11 cellular contexts compared by ENCODE assay signal in the genomic region with DNA sequence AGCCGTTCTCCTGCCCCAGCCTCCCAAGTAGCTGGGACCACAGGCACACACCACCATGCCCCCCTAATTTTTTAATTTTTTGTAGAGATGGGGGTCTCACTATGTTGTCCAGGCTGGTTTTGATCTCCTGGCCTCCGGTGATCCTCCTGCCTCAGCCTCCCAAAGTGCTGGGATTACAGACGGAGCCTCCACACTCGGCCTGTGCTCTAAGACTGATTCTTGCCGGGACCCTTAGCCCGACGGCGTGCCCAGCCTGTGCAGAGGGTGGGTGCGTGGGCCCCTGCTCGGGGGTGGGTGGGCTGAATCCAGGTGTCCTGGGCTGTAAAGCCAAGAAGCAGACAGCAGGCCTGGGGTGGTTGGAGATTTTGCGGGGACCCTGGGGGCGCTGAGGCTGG.
DNase-seq lines count a peak whose midpoint lies in the region; ATAC-seq and TF ChIP-seq lines count a peak whose summit lies in the region.
"Had no signal": no experiment of that assay in that cellular context is flagged by ENCODE, and none has a peak within 500 bp of the region (broad histone marks: within the 10 kb centered on the region; RNA-seq: fewer than 3 reads in every experiment).

No MANE protein-coding gene starts in this region.

- H3K27ac ChIP-seq in PC-3 (ENCODE audit: low read length): peak overlapping the region; percentile 86
- peak overlapping the region; percentile 99 to 100 (median 100) for H3K27ac ChIP-seq in thyroid gland

- TF ChIP-seq CTCF in PC-3 (conservative IDR thresholded peaks at IDR 0.05; ENCODE audit: low read depth, low read length): no peak
- TF ChIP-seq CTCF in mesothelial cell of epicardium (IDR thresholded peaks at IDR 0.05; ENCODE audit: unreplicated experiment): no peak
- TF ChIP-seq CTCF in thyroid gland (IDR thresholded peaks at IDR 0.05): no peak

- H3K4me1 ChIP-seq in PC-3 (ENCODE audit: insufficient read depth, low read length) (peaks cover 47% of the 10 kb centered on the region), thyroid gland (peaks cover 46 to 51% of the 10 kb centered on the region in 2 donors)

- no peaks in the 10 kb centered on the region for H3K9me3 Mint-ChIP-seq in dendritic cell treated with granulocyte-macrophage colony-stimulating factor and Interleukin-4, amounts not matched to agents 40 ng/mL and 50 ng/mL, for 4 days
- no peaks in the 10 kb centered on the region for H3K9me3 Mint-ChIP-seq in mesothelial cell of epicardium
- H3K9me3 Mint-ChIP-seq: IgD-negative memory B cell had no signal

- intact Hi-C loops in PC-3 (cut with micrococcal nuclease) (loop anchor here (2.0 kb wide), 1 partner anchor 45 kb away; no protein-coding TSS in a partner anchor), thyroid gland (cut with DNase I) (loop anchor here (5.0 to 10.0 kb wide), 2 partner anchors 63 to 75 kb away; partner anchors contain the start of gene GADD45B)
- intact Hi-C loops in dendritic cell treated with granulocyte-macrophage colony-stimulating factor and Interleukin-4, amounts not matched to agents 40 ng/mL and 50 ng/mL, for 4 days (cut with micrococcal nuclease): no loop called here

- 83 to 85% methylated on average over 6 to 10 of the region's 12 CpGs for WGBS in thyroid gland, 2 donors

- peaks cover 10% of the 10 kb centered on the region for H3K27me3 Mint-ChIP-seq in dendritic cell treated with granulocyte-macrophage colony-stimulating factor and Interleukin-4, amounts not matched to agents 40 ng/mL and 50 ng/mL, for 4 days
- no peaks in the 10 kb centered on the region for H3K27me3 Mint-ChIP-seq in mesothelial cell of epicardium (ENCODE audit: low read depth)
- H3K27me3 Mint-ChIP-seq: IgD-negative memory B cell, naive B cell had no signal

- BruUV-seq in PC-3 (replicated peaks; lab: Mats Ljungman, UMichigan): TSS peak; percentile 96

- no peak for TF ChIP-seq POLR2A in thyroid gland (IDR thresholded peaks at IDR 0.05)

- H3K4me2 ChIP-seq in PC-3 (ENCODE audit: low read length): peak overlapping the region; percentile 73

- no peaks in the 10 kb centered on the region for H4K20me1 ChIP-seq in PC-3 (ENCODE audit: low read length)

- H3K27ac Mint-ChIP-seq in dendritic cell treated with granulocyte-macrophage colony-stimulating factor and Interleukin-4, amounts not matched to agents 40 ng/mL and 50 ng/mL, for 4 days: peak overlapping the region; percentile 66
- peak overlapping the region; percentile 99 for H3K27ac Mint-ChIP-seq in mesothelial cell of epicardium
- H3K27ac Mint-ChIP-seq: IgD-negative memory B cell had no signal

- H2AFZ ChIP-seq in PC-3 (ENCODE audit: low read length): peak overlapping the region; percentile 13; the same call in 1 of the 2 replicates

- H3F3A ChIP-seq in PC-3 (ENCODE audit: low read length, unreplicated experiment): no peaks in the 10 kb centered on the region

- peaks cover 49% of the 10 kb centered on the region for H3K4me1 Mint-ChIP-seq in dendritic cell treated with granulocyte-macrophage colony-stimulating factor and Interleukin-4, amounts not matched to agents 40 ng/mL and 50 ng/mL, for 4 days (ENCODE audit: low read depth)
- H3K4me1 Mint-ChIP-seq in mesothelial cell of epicardium: peaks cover 48% of the 10 kb centered on the region

- H3K36me3 Mint-ChIP-seq in dendritic cell treated with granulocyte-macrophage colony-stimulating factor and Interleukin-4, amounts not matched to agents 40 ng/mL and 50 ng/mL, for 4 days (ENCODE audit: low read depth): no peaks in the 10 kb centered on the region
- no peaks in the 10 kb centered on the region for H3K36me3 Mint-ChIP-seq in mesothelial cell of epicardium
- H3K36me3 Mint-ChIP-seq: IgD-negative memory B cell had no signal

- H3K79me2 ChIP-seq in PC-3 (ENCODE audit: low read length): peaks cover 21% of the 10 kb centered on the region

- no peak overlapping the region for H3K4me3 Mint-ChIP-seq in dendritic cell treated with granulocyte-macrophage colony-stimulating factor and Interleukin-4, amounts not matched to agents 40 ng/mL and 50 ng/mL, for 4 days
- H3K4me3 Mint-ChIP-seq in mesothelial cell of epicardium: peak overlapping the region; percentile 28
- H3K4me3 Mint-ChIP-seq: IgD-negative memory B cell, naive B cell had no signal

- H3K9me3 ChIP-seq in PC-3 (ENCODE audit: low read length) (no peaks in the 10 kb centered on the region), thyroid gland (no peaks in the 10 kb centered on the region)

- no peak for ATAC-seq in PC-3

- H3K36me3 ChIP-seq in PC-3 (ENCODE audit: low read depth, low read length) (no peaks in the 10 kb centered on the region), thyroid gland (no peaks in the 10 kb centered on the region)

- peak overlapping the region; percentile 63 for H3K9ac ChIP-seq in PC-3 (ENCODE audit: low read length)

- DNase-seq in PC-3: no peak
- DNase-seq in mesothelial cell of epicardium (ENCODE audit: low spot score in 2 of 2, unreplicated experiment in 2 of 2): no peak
- DNase-seq in thyroid gland: no peak
- no peak for DNase-seq in activated gamma-delta T cell treated with Interleukin-2 at 50 U/mL for 16 hours
- DNase-seq in NCI-H146 treated with DMSO at 0.1 percent for 48 hours (lab: John Stamatoyannopoulos, UW; ENCODE audit: unreplicated experiment): no peak
- DNase-seq in stimulated activated CD4-positive, alpha-beta T cell treated with anti-CD3 and anti-CD28 coated beads, Interleukin-2, amount 100 ng/mL, for 48 hours: no peak
- no peak for DNase-seq in NK-92 treated with Interleukin-12 subunit alpha and Interleukin-12 subunit beta, amount 100 ng/mL, for 24 hours (lab: John Stamatoyannopoulos, UW)
- DNase-seq: effector CD8-positive, alpha-beta T cell; naive B cell had no signal

- H3K9me2 ChIP-seq in PC-3 (replicated peaks; ENCODE audit: low read length): no peaks in the 10 kb centered on the region

- CTCF ChIA-PET in PC-3 (lab: Charles Lee): interaction anchor here (0.5 to 0.9 kb wide), 2 partner anchors 11 to 64 kb away, joined by 4 to 9 read pairs; partner anchors contain the start of gene GADD45B

- POLR2A ChIA-PET in PC-3 (lab: Charles Lee; ENCODE audit: unreplicated experiment): interaction anchor here (0.5 to 1.4 kb wide), 11 partner anchors 11 to 71 kb away, joined by 3 to 20 read pairs (median 5); partner anchors contain the start of gene GADD45B

- H3K4me3 ChIP-seq in PC-3 (ENCODE audit: low read length) (peak overlapping the region; percentile 34; the same call in 1 of the 2 replicates), thyroid gland (replicated peaks in 1 of 3) (no peak overlapping the region)

- no peaks in the 10 kb centered on the region for H3K27me3 ChIP-seq in PC-3 (ENCODE audit: low read length)
- no peaks in the 10 kb centered on the region for H3K27me3 ChIP-seq in thyroid gland
